Comparison of ENCODE assay signal across 8 cellular contexts in genomic region chr14:34331728-34332623, GRCh38.
DNase-seq lines count a peak whose midpoint lies in the region; ATAC-seq and TF ChIP-seq lines count a peak whose summit lies in the region.

No MANE protein-coding gene starts in this region.

- peak overlapping the region; percentile 57 for H3K4me3 ChIP-seq in OCI-LY3 (ENCODE audit: low read length)

- H2AFZ ChIP-seq in OCI-LY3 (ENCODE audit: low read depth, low read length): peak overlapping the region; percentile 98

- H3K9ac ChIP-seq in OCI-LY3 (ENCODE audit: low read length): peak overlapping the region; percentile 47; the same call in 1 of the 2 replicates

- H3K4me3 Mint-ChIP-seq in activated T-cell treated with anti-CD3 and anti-CD28 coated beads, Interleukin-2, amount 50 U/mL, for 4 hours: no peak overlapping the region

- intact Hi-C loops in posterior vena cava (cut with DNase I): no loop called here

- no peaks in the 10 kb centered on the region for H3K27me3 ChIP-seq in OCI-LY3 (ENCODE audit: low read depth, low read length)

- no peaks in the 10 kb centered on the region for H3K36me3 Mint-ChIP-seq in activated T-cell treated with anti-CD3 and anti-CD28 coated beads, Interleukin-2, amount 50 U/mL, for 4 hours (ENCODE audit: insufficient read depth)

- DNase-seq in DMS79 treated with DMSO at 0.1 percent for 48 hours (lab: John Stamatoyannopoulos, UW): peak; percentile 79
- DNase-seq in HT1080 (ENCODE audit: low read depth): peak; percentile 46
- peak; percentile 49 for DNase-seq in activated T-cell treated with anti-CD3 and anti-CD28 coated beads, Interleukin-2, amount 50 U/mL, for 4 hours
- DNase-seq in foreskin melanocyte: peak; percentile 45
- DNase-seq in posterior vena cava (ENCODE audit: low spot score): peak; percentile 85
- DNase-seq in OCI-M2 (lab: John Stamatoyannopoulos, UW; ENCODE audit: unreplicated experiment): no peak

- ATAC-seq in GM21447 (IDR thresholded peaks at IDR 0.05; ENCODE audit: unreplicated experiment): peak; percentile 84
- ATAC-seq in activated T-cell treated with anti-CD3 and anti-CD28 coated beads, Interleukin-2, amount 50 U/mL, for 4 hours: peak; percentile 74 to 77

- H3K9me3 ChIP-seq in OCI-LY3 (ENCODE audit: insufficient read depth, low read length): no peaks in the 10 kb centered on the region

- H3K27me3 Mint-ChIP-seq in activated T-cell treated with anti-CD3 and anti-CD28 coated beads, Interleukin-2, amount 50 U/mL, for 4 hours (ENCODE audit: low read depth): no peaks in the 10 kb centered on the region

- H3K4me1 Mint-ChIP-seq in activated T-cell treated with anti-CD3 and anti-CD28 coated beads, Interleukin-2, amount 50 U/mL, for 4 hours (ENCODE audit: low read depth): peaks cover 8% of the 10 kb centered on the region

- no peaks in the 10 kb centered on the region for H3K9me3 Mint-ChIP-seq in activated T-cell treated with anti-CD3 and anti-CD28 coated beads, Interleukin-2, amount 50 U/mL, for 4 hours

- H3K79me2 ChIP-seq in OCI-LY3 (ENCODE audit: low read length): no peaks in the 10 kb centered on the region

- H4K20me1 ChIP-seq in OCI-LY3 (ENCODE audit: insufficient read depth, low read length): no peaks in the 10 kb centered on the region

- peaks cover 10% of the 10 kb centered on the region for H3K4me1 ChIP-seq in OCI-LY3 (ENCODE audit: low read length)

- no peaks in the 10 kb centered on the region for H3K36me3 ChIP-seq in OCI-LY3 (replicated peaks; ENCODE audit: low read depth, low read length)

- peak overlapping the region; percentile 76 for H3K4me2 ChIP-seq in OCI-LY3 (ENCODE audit: low read length)

- peak overlapping the region; percentile 21; the same call in 1 of the 2 replicates for H3K27ac ChIP-seq in OCI-LY3 (ENCODE audit: low read length)

- peak; percentile 84 for TF ChIP-seq CTCF in OCI-LY3 (IDR thresholded peaks at IDR 0.05; ENCODE audit: low read depth, low read length)
